Comparison of ENCODE assay signal across 26 cellular contexts in the genomic region with DNA sequence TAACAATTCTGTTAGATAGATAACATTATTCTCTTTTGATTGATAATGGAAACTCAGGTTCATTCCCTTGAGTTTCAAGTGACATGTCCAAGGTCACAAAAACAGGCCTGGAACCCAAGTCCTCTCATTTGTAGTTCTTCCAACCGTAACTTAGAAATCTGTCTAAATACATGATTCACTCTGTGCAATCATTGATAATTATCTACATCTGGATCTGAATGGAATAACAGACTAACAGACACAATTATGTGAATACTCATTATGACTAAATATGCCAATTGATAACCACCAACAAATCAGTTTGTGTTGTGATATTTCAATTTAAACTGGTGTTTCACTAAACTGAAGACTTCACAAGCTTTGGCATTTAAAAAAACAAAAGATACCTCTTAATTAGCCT.
"Had no signal": no experiment of that assay in that cellular context is flagged by ENCODE, and none has a peak within 500 bp of the region (broad histone marks: within the 10 kb centered on the region; RNA-seq: fewer than 3 reads in every experiment).

No MANE protein-coding gene starts in this region.

- H3K4me3 ChIP-seq: esophagus squamous epithelium, gastroesophageal sphincter, heart left ventricle, hepatocyte, lower lobe of right lung, ovary, psoas muscle, skin epidermis, spleen, testis, tibial artery had no signal

- H3K9me3 Mint-ChIP-seq: naive thymus-derived CD8-positive, alpha-beta T cell; nephron progenitor cell; stimulated activated memory B cell treated with anti-CD40 and anti-IgM and Interleukin-4, amounts not matched to agents 10 μg/mL and 1 μg/mL and 100 μg/mL, for 72 hours; type B pancreatic cell had no signal

- H3K4me3 Mint-ChIP-seq: naive thymus-derived CD8-positive, alpha-beta T cell; nephron progenitor cell; stimulated activated memory B cell treated with anti-CD40 and anti-IgM and Interleukin-4, amounts not matched to agents 10 μg/mL and 1 μg/mL and 100 μg/mL, for 72 hours; type B pancreatic cell had no signal

- H2AFZ ChIP-seq: hepatocyte had no signal

- ATAC-seq: foreskin keratinocyte; gastroesophageal sphincter; heart left ventricle; left ventricle myocardium superior; lower lobe of right lung; naive thymus-derived CD8-positive, alpha-beta T cell; psoas muscle; right cardiac atrium; stimulated activated memory B cell treated with anti-CD40 and anti-IgM and Interleukin-4, amounts not matched to agents 10 μg/mL and 1 μg/mL and 100 μg/mL, for 72 hours; stimulated activated naive CD8-positive, alpha-beta T cell treated with anti-CD3 and anti-CD28 coated beads, Interleukin-15, Interleukin-2, amounts not matched to agents 100 U/mL and 50 U/mL, for 24 hours had no signal

- H3K4me1 Mint-ChIP-seq: naive thymus-derived CD8-positive, alpha-beta T cell; stimulated activated memory B cell treated with anti-CD40 and anti-IgM and Interleukin-4, amounts not matched to agents 10 μg/mL and 1 μg/mL and 100 μg/mL, for 72 hours had no signal

- H3K27me3 Mint-ChIP-seq: type B pancreatic cell had no signal

- H3K9me3 ChIP-seq: esophagus squamous epithelium, gastroesophageal sphincter, heart left ventricle, lower lobe of right lung, ovary, psoas muscle, spleen, testis, tibial artery had no signal

- H3K27ac ChIP-seq: dorsolateral prefrontal cortex, esophagus squamous epithelium, foreskin keratinocyte, heart left ventricle, hepatocyte, lower lobe of right lung, ovary, psoas muscle, spleen, testis, tibial artery had no signal

- H3K36me3 Mint-ChIP-seq: naive thymus-derived CD8-positive, alpha-beta T cell; stimulated activated memory B cell treated with anti-CD40 and anti-IgM and Interleukin-4, amounts not matched to agents 10 μg/mL and 1 μg/mL and 100 μg/mL, for 72 hours; type B pancreatic cell had no signal

- H3K4me1 ChIP-seq: foreskin keratinocyte had no signal

- FAIRE-seq: colon had no signal

- H3K36me3 ChIP-seq: esophagus squamous epithelium, gastroesophageal sphincter, heart left ventricle, lower lobe of right lung, ovary, spleen, tibial artery had no signal

- H3K4me2 ChIP-seq: hepatocyte had no signal

- H3K27me3 ChIP-seq: dorsolateral prefrontal cortex, esophagus squamous epithelium, foreskin keratinocyte, gastroesophageal sphincter, heart left ventricle, hepatocyte, ovary, spleen, testis, tibial artery had no signal

- H3K27ac Mint-ChIP-seq: naive thymus-derived CD8-positive, alpha-beta T cell; nephron progenitor cell; stimulated activated memory B cell treated with anti-CD40 and anti-IgM and Interleukin-4, amounts not matched to agents 10 μg/mL and 1 μg/mL and 100 μg/mL, for 72 hours; type B pancreatic cell had no signal

- DNase-seq: dorsolateral prefrontal cortex; effector CD4-positive, alpha-beta T cell; esophagus squamous epithelium; foreskin keratinocyte; heart left ventricle; left ventricle myocardium superior; lower lobe of right lung; naive thymus-derived CD8-positive, alpha-beta T cell; nephron progenitor cell; occipital lobe; ovary; posterior cingulate gyrus; psoas muscle; right cardiac atrium; spleen; stimulated activated CD4-positive, alpha-beta T cell treated with anti-CD3 and anti-CD28 coated beads, Interleukin-4, amount 100 ng/mL, for 4 hours; stimulated activated naive CD8-positive, alpha-beta T cell treated with anti-CD3 and anti-CD28 coated beads, Interleukin-15, Interleukin-2, amounts not matched to agents 100 U/mL and 50 U/mL, for 24 hours; substantia nigra; testis; tibial artery had no signal
